In the genomic region with DNA sequence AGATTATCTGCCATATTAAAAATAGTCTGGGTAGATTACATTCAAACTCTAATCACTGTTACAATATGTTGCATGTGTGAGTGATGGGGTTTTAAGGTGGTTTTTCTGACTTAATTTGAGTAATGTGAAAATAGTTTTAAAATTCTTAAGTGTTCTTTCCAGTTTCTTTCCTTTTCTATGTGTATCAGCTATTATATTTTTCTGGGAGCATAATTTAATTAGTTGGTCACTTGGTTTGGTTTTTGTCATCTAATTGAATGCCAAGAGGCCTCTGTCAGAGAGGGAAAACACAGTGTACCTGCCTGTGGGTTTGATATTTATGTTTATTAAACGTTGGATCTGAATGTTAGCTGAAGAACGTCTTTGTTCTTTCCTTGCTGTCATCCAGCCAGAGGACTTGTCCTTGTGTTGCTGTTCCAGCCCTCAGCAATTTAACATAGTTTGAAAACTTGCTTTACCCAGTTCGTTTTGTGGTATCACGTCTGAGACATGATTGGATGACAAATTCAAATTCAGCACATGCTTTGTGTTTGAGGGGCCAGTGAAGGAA, we compare ENCODE assay signal across 18 cellular contexts. TPM values are rescaled to one million over a fixed set of nuclear protein-coding genes. Genes with fewer than 3 reads are reported as not detected.
DNase-seq lines count a peak whose midpoint lies in the region; ATAC-seq and TF ChIP-seq lines count a peak whose summit lies in the region.
"Had no signal": no experiment of that assay in that cellular context is flagged by ENCODE, and none has a peak within 500 bp of the region (broad histone marks: within the 10 kb centered on the region; RNA-seq: fewer than 3 reads in every experiment).

No MANE protein-coding gene starts in this region.

- H3K9me3 Mint-ChIP-seq in activated naive CD4-positive, alpha-beta T cell treated with anti-CD3 and anti-CD28 coated beads, Interleukin-2, amount 50 U/mL, for 24 hours = no peaks in the 10 kb centered on the region
- no peaks in the 10 kb centered on the region for H3K9me3 Mint-ChIP-seq in activated naive CD4-positive, alpha-beta T cell treated with anti-CD3 and anti-CD28 coated beads, Interleukin-2, amount 50 U/mL, for 72 hours
- H3K9me3 Mint-ChIP-seq in activated naive CD8-positive, alpha-beta T cell treated with anti-CD3 and anti-CD28 coated beads for 36 hours = no peaks in the 10 kb centered on the region
- no peaks in the 10 kb centered on the region for H3K9me3 Mint-ChIP-seq in Calu3 (ENCODE audit: low read depth, unreplicated experiment)
- H3K9me3 Mint-ChIP-seq: CD8-positive, alpha-beta memory T cell; GM23338 had no signal

- H3K27ac ChIP-seq in right lobe of liver = peak overlapping the region; percentile 19 to 87 (median 84)
- H3K27ac ChIP-seq in suprapubic skin = peak overlapping the region; percentile 79
- H3K27ac ChIP-seq: left lung, Peyer's patch had no signal

- BruUV-seq in Calu3 (replicated peaks; lab: Mats Ljungman, UMichigan) = no TSS peak

- no peaks in the 10 kb centered on the region for H3K27me3 Mint-ChIP-seq in activated naive CD4-positive, alpha-beta T cell treated with anti-CD3 and anti-CD28 coated beads, Interleukin-2, amount 50 U/mL, for 24 hours
- no peaks in the 10 kb centered on the region for H3K27me3 Mint-ChIP-seq in activated naive CD8-positive, alpha-beta T cell treated with anti-CD3 and anti-CD28 coated beads for 36 hours
- H3K27me3 Mint-ChIP-seq in Calu3 (ENCODE audit: unreplicated experiment) = no peaks in the 10 kb centered on the region
- H3K27me3 Mint-ChIP-seq: CD8-positive, alpha-beta memory T cell had no signal

- peaks cover 0 to 36% (median 18%) of the 10 kb centered on the region in 4 donors for H3K4me1 ChIP-seq in right lobe of liver
- peaks cover 32% of the 10 kb centered on the region for H3K4me1 ChIP-seq in suprapubic skin
- H3K4me1 ChIP-seq: left lung had no signal

- intact Hi-C loops in right lobe of liver (cut with DNase I) = no loop called here
- intact Hi-C loops in Calu3 (cut with micrococcal nuclease; ENCODE audit: unreplicated experiment) = loop anchor here (2.0 kb wide), 1 partner anchor 325 kb away; no protein-coding TSS in a partner anchor

- no peaks in the 10 kb centered on the region for H3K9me3 ChIP-seq in right lobe of liver
- no peaks in the 10 kb centered on the region for H3K9me3 ChIP-seq in suprapubic skin
- H3K9me3 ChIP-seq: left lung, Peyer's patch had no signal

- DNase-seq in activated naive CD4-positive, alpha-beta T cell treated with anti-CD3 and anti-CD28 coated beads, Interleukin-2, amount 50 U/mL, for 72 hours (ENCODE audit: low spot score in 2 of 2) = no peak
- DNase-seq in activated naive CD8-positive, alpha-beta T cell treated with anti-CD3 and anti-CD28 coated beads for 36 hours = no peak
- no peak for DNase-seq in right lobe of liver
- DNase-seq in suprapubic skin (ENCODE audit: low spot score in 2 of 2) = no peak
- no peak for DNase-seq in Calu3
- DNase-seq: activated CD4-positive, alpha-beta T cell treated with anti-CD3 and anti-CD28 coated beads for 4 hours; activated naive CD4-positive, alpha-beta T cell; CD8-positive, alpha-beta memory T cell; DMS79 treated with DMSO at 0.1 percent for 48 hours; left lung; NCI-H146; Peyer's patch; small intestine; stimulated activated CD4-positive, alpha-beta T cell treated with anti-CD3 and anti-CD28 coated beads, Interleukin-4, amount 100 ng/mL, for 1 hour had no signal

- TF ChIP-seq EP300 in suprapubic skin (IDR thresholded peaks at IDR 0.05) = no peak

- H3K36me3 ChIP-seq in right lobe of liver (peaks cover 0 to 49% (median 20%) of the 10 kb centered on the region in 4 donors), suprapubic skin (peaks cover 56% of the 10 kb centered on the region)

- peak overlapping the region; percentile 41 for H3K27ac Mint-ChIP-seq in activated naive CD4-positive, alpha-beta T cell treated with anti-CD3 and anti-CD28 coated beads, Interleukin-2, amount 50 U/mL, for 24 hours
- H3K27ac Mint-ChIP-seq in activated naive CD4-positive, alpha-beta T cell treated with anti-CD3 and anti-CD28 coated beads, Interleukin-2, amount 50 U/mL, for 72 hours = peak overlapping the region in 1 of 2 donors; percentile 85
- H3K27ac Mint-ChIP-seq in activated naive CD8-positive, alpha-beta T cell treated with anti-CD3 and anti-CD28 coated beads for 36 hours = peak overlapping the region; percentile 26
- H3K27ac Mint-ChIP-seq in Calu3 (ENCODE audit: unreplicated experiment) = no peak overlapping the region
- H3K27ac Mint-ChIP-seq: GM23338 had no signal

- CTCF ChIA-PET in Calu3 (lab: Charles Lee) = no interaction called here

- no peak for TF ChIP-seq CTCF in right lobe of liver (IDR thresholded peaks at IDR 0.05)
- no peak for TF ChIP-seq CTCF in suprapubic skin (IDR thresholded peaks at IDR 0.05)
- TF ChIP-seq CTCF in Calu3 (IDR thresholded peaks at IDR 0.05; ENCODE audit: unreplicated experiment) = no peak

- ATAC-seq in activated naive CD4-positive, alpha-beta T cell treated with anti-CD3 and anti-CD28 coated beads, Interleukin-2, amount 50 U/mL, for 72 hours = no peak
- no peak for ATAC-seq in right lobe of liver
- ATAC-seq in GM18502 (IDR thresholded peaks at IDR 0.05; ENCODE audit: poor library complexity, unreplicated experiment) = no peak
- ATAC-seq in HG03520 (IDR thresholded peaks at IDR 0.05; ENCODE audit: unreplicated experiment) = no peak
- ATAC-seq: GM23338, left lung had no signal

- 35% methylated on average over 4 of the region's 4 CpGs for WGBS in right lobe of liver (ENCODE audit: insufficient coverage, low coverage, low lambda C conversion rate, missing lambda C conversion rate)
- 37% methylated on average over 4 of the region's 4 CpGs for WGBS in suprapubic skin

- H3K36me3 Mint-ChIP-seq in activated naive CD4-positive, alpha-beta T cell treated with anti-CD3 and anti-CD28 coated beads, Interleukin-2, amount 50 U/mL, for 24 hours = peaks cover 16% of the 10 kb centered on the region
- peaks cover 15 to 30% of the 10 kb centered on the region in 2 donors for H3K36me3 Mint-ChIP-seq in activated naive CD4-positive, alpha-beta T cell treated with anti-CD3 and anti-CD28 coated beads, Interleukin-2, amount 50 U/mL, for 72 hours
- H3K36me3 Mint-ChIP-seq in activated naive CD8-positive, alpha-beta T cell treated with anti-CD3 and anti-CD28 coated beads for 36 hours = peaks cover 35% of the 10 kb centered on the region
- H3K36me3 Mint-ChIP-seq in Calu3 (ENCODE audit: insufficient read depth, unreplicated experiment) = peaks cover 24% of the 10 kb centered on the region

- no peak overlapping the region for H3K4me3 Mint-ChIP-seq in activated naive CD4-positive, alpha-beta T cell treated with anti-CD3 and anti-CD28 coated beads, Interleukin-2, amount 50 U/mL, for 24 hours
- H3K4me3 Mint-ChIP-seq in activated naive CD8-positive, alpha-beta T cell treated with anti-CD3 and anti-CD28 coated beads for 36 hours = no peak overlapping the region
- no peak overlapping the region for H3K4me3 Mint-ChIP-seq in Calu3 (ENCODE audit: low read depth, unreplicated experiment)
- H3K4me3 Mint-ChIP-seq: CD8-positive, alpha-beta memory T cell; GM23338 had no signal

- TF ChIP-seq POLR2A in right lobe of liver (IDR thresholded peaks at IDR 0.05) = no peak
- TF ChIP-seq POLR2A in suprapubic skin (IDR thresholded peaks at IDR 0.05) = no peak

- H3K27me3 ChIP-seq in right lobe of liver = no peaks in the 10 kb centered on the region
- H3K27me3 ChIP-seq in suprapubic skin = no peaks in the 10 kb centered on the region
- H3K27me3 ChIP-seq: left lung, Peyer's patch had no signal

- H3K4me3 ChIP-seq in right lobe of liver = no peak overlapping the region
- no peak overlapping the region for H3K4me3 ChIP-seq in suprapubic skin
- H3K4me3 ChIP-seq: GM23338, left lung, Peyer's patch had no signal

- H3K4me1 Mint-ChIP-seq in activated naive CD4-positive, alpha-beta T cell treated with anti-CD3 and anti-CD28 coated beads, Interleukin-2, amount 50 U/mL, for 24 hours = peaks cover 16% of the 10 kb centered on the region
- H3K4me1 Mint-ChIP-seq in activated naive CD8-positive, alpha-beta T cell treated with anti-CD3 and anti-CD28 coated beads for 36 hours = peaks cover 29% of the 10 kb centered on the region
- no peaks in the 10 kb centered on the region for H3K4me1 Mint-ChIP-seq in Calu3 (ENCODE audit: low read depth, unreplicated experiment)

RNA-seq across cellular contexts. Expression of a gene that starts 19.5 kb away (rescaled TPM):
- total RNA-seq in activated naive CD4-positive, alpha-beta T cell treated with anti-CD3 and anti-CD28 coated beads, Interleukin-2, amount 50 U/mL, for 72 hours = 10 to 100 TPM; 59.4 to 60.2 TPM
- 10 to 100 TPM; 68.9 TPM for total RNA-seq in activated naive CD8-positive, alpha-beta T cell treated with anti-CD3 and anti-CD28 coated beads for 36 hours
- 10 to 100 TPM; 25.2 to 34.8 (median 29.2) TPM for total RNA-seq in right lobe of liver
- 100 to 1,000 TPM in 1 of 4 donors, 10 to 100 TPM in 3; 44.8 to 155 (median 62.5) TPM for total RNA-seq in suprapubic skin
- 35.7 and 36.0 TPM in 2 replicates for total RNA-seq in Calu3 (2022)
